ENCODE assay signal across 17 cellular contexts in the genomic region with DNA sequence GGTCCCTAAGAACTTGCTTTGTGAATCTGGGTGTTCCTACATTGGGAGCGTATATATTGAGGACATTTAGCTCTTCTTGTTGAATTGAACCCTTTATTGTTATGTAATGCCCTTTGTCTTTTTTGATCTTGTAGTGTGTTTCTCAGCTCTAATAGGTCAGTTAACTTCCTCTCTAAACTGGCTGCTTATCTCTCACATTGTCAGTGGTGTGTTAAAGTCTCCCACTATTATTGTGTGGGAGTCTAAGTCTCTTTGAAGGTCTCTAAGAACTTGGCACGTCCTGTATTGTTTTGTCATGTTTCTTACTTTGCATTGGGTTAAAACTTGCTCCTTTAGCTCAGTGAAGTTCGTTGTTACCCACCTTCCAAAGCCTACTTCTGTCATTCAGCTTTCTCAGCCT. TPM values are rescaled to one million over a fixed set of nuclear protein-coding genes. Genes with fewer than 3 reads are reported as not detected.
A peak's percentile ranks its signal among the peaks of the same experiment; 100 is the strongest.
DNase-seq lines count a peak whose midpoint lies in the region; ATAC-seq and TF ChIP-seq lines count a peak whose summit lies in the region.
"Had no signal": no experiment of that assay in that cellular context is flagged by ENCODE, and none has a peak within 500 bp of the region (broad histone marks: within the 10 kb centered on the region; RNA-seq: fewer than 3 reads in every experiment).

No MANE protein-coding gene starts in this region.

- peak overlapping the region in 4 of 8 donors; percentile 5 to 33 (median 25) for H3K4me3 Mint-ChIP-seq in CD4-positive, alpha-beta memory T cell
- H3K4me3 Mint-ChIP-seq in activated CD8-positive, alpha-beta T cell treated with anti-CD3 and anti-CD28 coated beads, Interleukin-2, amount 10 ng/mL, durations not matched to agents 7 days and 5 days: no peak overlapping the region
- H3K4me3 Mint-ChIP-seq: GM23338 had no signal

- no peak overlapping the region for H3K27ac ChIP-seq in CD4-positive, alpha-beta memory T cell (ENCODE audit: low read depth, low read length)

- H3K4me3 ChIP-seq in CD4-positive, alpha-beta memory T cell (ENCODE audit: low read length in 2 of 2): no peak overlapping the region
- H3K4me3 ChIP-seq in Loucy (ENCODE audit: low read length, poor library complexity, severe bottlenecking) (no peak overlapping the region), fibroblast of pulmonary artery (replicated peaks; ENCODE audit: low read depth, low read length) (no peak overlapping the region)
- H3K4me3 ChIP-seq: GM23338 had no signal

- peak overlapping the region; percentile 12 for H3K4me2 ChIP-seq in Loucy (ENCODE audit: low read depth, low read length, poor library complexity, severe bottlenecking)
- H3K4me2 ChIP-seq: GM23338 had no signal

- peak overlapping the region in 4 of 7 donors; percentile 4 to 59 (median 11) for H3K27ac Mint-ChIP-seq in CD4-positive, alpha-beta memory T cell
- peak overlapping the region; percentile 56 for H3K27ac Mint-ChIP-seq in activated CD8-positive, alpha-beta T cell treated with anti-CD3 and anti-CD28 coated beads, Interleukin-2, amount 10 ng/mL, durations not matched to agents 7 days and 5 days
- H3K27ac Mint-ChIP-seq: GM23338 had no signal

- H3K79me2 ChIP-seq in Loucy (ENCODE audit: insufficient read depth, low read length): peaks cover 91% of the 10 kb centered on the region

- no peak overlapping the region for H3K9ac ChIP-seq in Loucy (ENCODE audit: low read depth, low read length, poor library complexity, severe bottlenecking)

- peaks cover 41 to 70% (median 54%) of the 10 kb centered on the region in 4 donors for H3K4me1 Mint-ChIP-seq in CD4-positive, alpha-beta memory T cell
- H3K4me1 Mint-ChIP-seq in activated CD8-positive, alpha-beta T cell treated with anti-CD3 and anti-CD28 coated beads, Interleukin-2, amount 10 ng/mL, durations not matched to agents 7 days and 5 days (ENCODE audit: low read depth): peaks cover 24% of the 10 kb centered on the region

- peaks cover 25% of the 10 kb centered on the region for H3K4me1 ChIP-seq in CD4-positive, alpha-beta memory T cell (ENCODE audit: insufficient read depth, low read length)
- H3K4me1 ChIP-seq in Loucy (ENCODE audit: insufficient read depth, low read length, poor library complexity, severe bottlenecking): peaks cover 21% of the 10 kb centered on the region
- H3K4me1 ChIP-seq: BE2C had no signal

- H3K9me3 ChIP-seq in CD4-positive, alpha-beta memory T cell (ENCODE audit: control insufficient read depth in 1 of 2, low read length in 2 of 2): peaks cover 0 to 3% of the 10 kb centered on the region in 2 donors
- H3K9me3 ChIP-seq in Loucy (ENCODE audit: insufficient read depth, low read depth, low read length): peaks cover 13% of the 10 kb centered on the region; the same call in 1 of the 2 replicates
- H3K9me3 ChIP-seq: BE2C had no signal

- DNase-seq in CD4-positive, alpha-beta memory T cell: no peak
- no peak for DNase-seq in activated CD8-positive, alpha-beta T cell treated with anti-CD3 and anti-CD28 coated beads, Interleukin-2, amount 10 ng/mL, durations not matched to agents 7 days and 5 days
- DNase-seq in fibroblast of pulmonary artery (ENCODE audit: low read depth): peak; percentile 59
- no peak for DNase-seq in stimulated activated naive CD4-positive, alpha-beta T cell treated with Interleukin-2 at 50 U/mL for 16 hours (lab: John Stamatoyannopoulos, UW)
- DNase-seq: BE2C, COR-L47, DMS53, MV-4-11, NCI-H1436 treated with DMSO at 0.1 percent for 48 hours, NCI-H2081 treated with DMSO at 0.1 percent for 48 hours, NCI-H345, NCI-H526 treated with DMSO at 0.1 percent for 48 hours, RPMI8226 had no signal

- H3K9me3 Mint-ChIP-seq in CD4-positive, alpha-beta memory T cell: peaks cover 0 to 47% (median 35%) of the 10 kb centered on the region in 8 donors
- peaks cover 36% of the 10 kb centered on the region for H3K9me3 Mint-ChIP-seq in activated CD8-positive, alpha-beta T cell treated with anti-CD3 and anti-CD28 coated beads, Interleukin-2, amount 10 ng/mL, durations not matched to agents 7 days and 5 days (ENCODE audit: insufficient read depth)

- H3K36me3 ChIP-seq in CD4-positive, alpha-beta memory T cell (ENCODE audit: insufficient read depth, low read length): no peaks in the 10 kb centered on the region
- H3K36me3 ChIP-seq in Loucy (ENCODE audit: insufficient read depth, low read length): peaks cover 17% of the 10 kb centered on the region

- H3K9me2 ChIP-seq in Loucy (replicated peaks; ENCODE audit: low read depth, low read length): no peaks in the 10 kb centered on the region

- TF ChIP-seq CTCF in Loucy (conservative IDR thresholded peaks at IDR 0.05; ENCODE audit: low read length) (no peak), fibroblast of pulmonary artery (IDR thresholded peaks at IDR 0.05; ENCODE audit: low read length, missing control alignments) (no peak)

- H3K27me3 Mint-ChIP-seq in CD4-positive, alpha-beta memory T cell: no peaks in the 10 kb centered on the region
- H3K27me3 Mint-ChIP-seq in activated CD8-positive, alpha-beta T cell treated with anti-CD3 and anti-CD28 coated beads, Interleukin-2, amount 10 ng/mL, durations not matched to agents 7 days and 5 days (ENCODE audit: low read depth): no peaks in the 10 kb centered on the region

- no peak for ATAC-seq in activated CD8-positive, alpha-beta T cell treated with anti-CD3 and anti-CD28 coated beads, Interleukin-2, amount 10 ng/mL, durations not matched to agents 7 days and 5 days
- no peak for ATAC-seq in HG02571 (IDR thresholded peaks at IDR 0.05; ENCODE audit: unreplicated experiment)
- ATAC-seq in GM21825 (IDR thresholded peaks at IDR 0.05; ENCODE audit: unreplicated experiment): no peak
- ATAC-seq: GM23338 had no signal

- intact Hi-C loops in CD4-positive, alpha-beta memory T cell (cut with micrococcal nuclease): no loop called here

- H3K36me3 Mint-ChIP-seq in CD4-positive, alpha-beta memory T cell: peaks cover 49 to 72% of the 10 kb centered on the region in 2 donors
- peaks cover 76% of the 10 kb centered on the region for H3K36me3 Mint-ChIP-seq in activated CD8-positive, alpha-beta T cell treated with anti-CD3 and anti-CD28 coated beads, Interleukin-2, amount 10 ng/mL, durations not matched to agents 7 days and 5 days (ENCODE audit: low read depth)

- POLR2A ChIA-PET in CD4-positive, alpha-beta memory T cell (lab: Charles Lee; ENCODE audit: partially characterized antibody): no interaction called here
- POLR2A ChIA-PET in activated CD8-positive, alpha-beta T cell treated with anti-CD3 and anti-CD28 coated beads, Interleukin-2, amount 10 ng/mL, durations not matched to agents 7 days and 5 days (lab: Charles Lee): no interaction called here

- no peak overlapping the region for H2AFZ ChIP-seq in Loucy (ENCODE audit: low read length)
- H2AFZ ChIP-seq: GM23338 had no signal

- CTCF ChIA-PET in CD4-positive, alpha-beta memory T cell (lab: Charles Lee; ENCODE audit: partially characterized antibody): no interaction called here
- CTCF ChIA-PET in activated CD8-positive, alpha-beta T cell treated with anti-CD3 and anti-CD28 coated beads, Interleukin-2, amount 10 ng/mL, durations not matched to agents 7 days and 5 days (lab: Charles Lee): no interaction called here

- H4K20me1 ChIP-seq in Loucy (ENCODE audit: insufficient read depth, low read length, poor library complexity, severe bottlenecking): no peaks in the 10 kb centered on the region

- H3F3A ChIP-seq in Loucy (ENCODE audit: low read depth): no peaks in the 10 kb centered on the region

- H3K27me3 ChIP-seq in CD4-positive, alpha-beta memory T cell (ENCODE audit: insufficient read depth, low read length): no peaks in the 10 kb centered on the region
- H3K27me3 ChIP-seq in Loucy (ENCODE audit: insufficient read depth, low read length, poor library complexity, severe bottlenecking): no peaks in the 10 kb centered on the region
- H3K27me3 ChIP-seq: BE2C had no signal

RNA-seq across cellular contexts. Expression of a gene that starts 36.2 kb away (rescaled TPM):
- total RNA-seq in CD4-positive, alpha-beta memory T cell: 10 to 100 TPM; 26.3 to 27.1 TPM
- polyA plus RNA-seq in CD4-positive, alpha-beta memory T cell: 1 to 10 TPM; 2.4 to 7.6 TPM
- total RNA-seq in activated CD8-positive, alpha-beta T cell treated with anti-CD3 and anti-CD28 coated beads, Interleukin-2, amount 10 ng/mL, durations not matched to agents 7 days and 5 days: 10 to 100 TPM; 16.7 to 17.8 TPM
